3 cellular contexts compared by ENCODE assay signal in the genomic region with DNA sequence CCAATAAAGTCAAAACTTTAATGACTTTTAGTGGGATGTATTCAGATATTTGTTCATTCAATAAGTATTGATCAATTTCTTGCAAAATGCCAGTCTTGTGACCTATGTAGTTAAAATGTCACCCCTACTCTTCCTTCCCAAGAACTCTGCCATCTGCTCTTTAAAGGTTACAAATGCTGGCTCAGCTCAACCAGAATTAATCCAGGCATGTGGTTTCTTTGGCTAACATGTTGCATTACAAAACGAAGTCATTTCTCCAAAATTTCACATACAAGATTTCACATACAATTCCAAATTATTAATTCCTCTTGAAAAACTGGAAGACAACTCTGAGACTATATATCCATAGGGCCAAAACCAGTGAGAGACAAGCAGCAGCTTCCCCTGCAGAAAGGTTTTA.
"Had no signal": no experiment of that assay in that cellular context is flagged by ENCODE, and none has a peak within 500 bp of the region (broad histone marks: within the 10 kb centered on the region; RNA-seq: fewer than 3 reads in every experiment).

No MANE protein-coding gene starts in this region.

- DNase-seq: IMR-90, KBM-7, KG1 had no signal
